ENCODE assay signal across 11 cellular contexts in the genomic region with DNA sequence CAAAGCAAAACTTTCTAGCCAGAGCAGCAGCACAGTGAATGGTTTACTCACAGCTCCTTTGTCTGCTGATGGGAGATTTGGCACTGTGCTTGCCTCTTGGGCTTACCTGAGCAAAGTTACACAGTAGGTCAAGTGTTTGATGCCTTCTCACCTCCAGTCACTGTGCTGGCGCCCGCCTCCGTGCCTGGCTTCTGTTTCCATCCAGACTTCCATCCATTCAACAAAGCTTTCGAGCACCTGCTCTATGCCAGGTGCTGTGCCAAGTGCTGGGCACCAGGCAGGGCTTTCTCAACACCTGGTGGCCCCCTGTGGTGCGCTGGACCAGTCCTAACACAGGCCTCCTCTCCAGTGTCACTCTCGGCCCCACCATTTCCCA.
A peak's percentile ranks its signal among the peaks of the same experiment; 100 is the strongest.
DNase-seq lines count a peak whose midpoint lies in the region; ATAC-seq and TF ChIP-seq lines count a peak whose summit lies in the region.
"Had no signal": no experiment of that assay in that cellular context is flagged by ENCODE, and none has a peak within 500 bp of the region (broad histone marks: within the 10 kb centered on the region; RNA-seq: fewer than 3 reads in every experiment).

No MANE protein-coding gene starts in this region.

- H3K27ac ChIP-seq in right lobe of liver (peak overlapping the region; percentile 36 to 96 (median 95)), tibial artery (peak overlapping the region; percentile 78 to 81)
- H3K27ac ChIP-seq: C4-2B had no signal

- no peak for TF ChIP-seq POLR2A in right lobe of liver (IDR thresholded peaks at IDR 0.05)

- no peaks in the 10 kb centered on the region for H3K36me3 ChIP-seq in right lobe of liver
- no peaks in the 10 kb centered on the region for H3K36me3 ChIP-seq in tibial artery
- no peaks in the 10 kb centered on the region for H3K36me3 ChIP-seq in H7 (replicated peaks; ENCODE audit: control insufficient read depth, insufficient read depth, low read length)

- intact Hi-C loops in right lobe of liver (cut with DNase I), result no loop called here
- intact Hi-C loops in tibial artery (cut with DNase I; ENCODE audit: low total_unique reads), result loop anchor here (10.0 kb wide), 1 partner anchor 256 kb away; no protein-coding TSS in a partner anchor

- H3K9me3 ChIP-seq in right lobe of liver (no peaks in the 10 kb centered on the region), tibial artery (no peaks in the 10 kb centered on the region)

- DNase-seq in NCI-H2081 (lab: John Stamatoyannopoulos, UW), result peak; percentile 90 to 97
- peak; percentile 9 for DNase-seq in SHP77 treated with DMSO at 0.1 percent for 48 hours (lab: John Stamatoyannopoulos, UW)
- peak in 1 of 3 donors; percentile 49 for DNase-seq in right lobe of liver
- DNase-seq in tibial artery, result no peak
- DNase-seq in H7, result no peak
- no peak for DNase-seq in stimulated activated naive CD4-positive, alpha-beta T cell (lab: John Stamatoyannopoulos, UW)
- DNase-seq: activated naive CD4-positive, alpha-beta T cell treated with anti-CD3 and anti-CD28 coated beads for 36 hours; erythroblast; NCI-H187 treated with DMSO at 0.1 percent for 48 hours had no signal

- H3K27me3 ChIP-seq in right lobe of liver (no peaks in the 10 kb centered on the region), tibial artery (no peaks in the 10 kb centered on the region), H7 (ENCODE audit: control insufficient read depth, insufficient read depth, low read length) (no peaks in the 10 kb centered on the region)

- 78% methylated on average over 2 of the region's 6 CpGs for WGBS in right lobe of liver (ENCODE audit: insufficient coverage, low coverage, low lambda C conversion rate, missing lambda C conversion rate)

- no peak overlapping the region for H3K4me3 ChIP-seq in right lobe of liver
- H3K4me3 ChIP-seq in tibial artery, result no peak overlapping the region
- no peak overlapping the region for H3K4me3 ChIP-seq in H7 (ENCODE audit: insufficient read depth, low read depth, low read length)

- TF ChIP-seq CTCF in right lobe of liver (IDR thresholded peaks at IDR 0.05), result no peak
- no peak for TF ChIP-seq CTCF in tibial artery (IDR thresholded peaks at IDR 0.05)

- peak in 3 of 4 donors; percentile 24 to 40 (median 40) for ATAC-seq in right lobe of liver
- ATAC-seq in HG03039 (IDR thresholded peaks at IDR 0.05; ENCODE audit: unreplicated experiment), result no peak

- H3K4me1 ChIP-seq in right lobe of liver, result peaks cover 0 to 16% (median 10%) of the 10 kb centered on the region in 4 donors
- peaks cover 0 to 43% (median 39%) of the 10 kb centered on the region in 4 donors for H3K4me1 ChIP-seq in tibial artery

Comparison
In these comparisons a context has a peak if more than half of its experiments do, and no peak if none do; other contexts are left out.
1. DNase-seq: peak in NCI-H2081 (2 of 2) and SHP77 treated with DMSO at 0.1 percent for 48 hours (single experiment); none in tibial artery (0 of 2), H7 (single experiment) and stimulated activated naive CD4-positive, alpha-beta T cell (0 of 6).